Comparison of ENCODE assay signal across 19 cellular contexts in genomic region chr14:24389266-24389855, GRCh38. TPM values are rescaled to one million over a fixed set of nuclear protein-coding genes. Genes with fewer than 3 reads are reported as not detected.
A peak's percentile ranks its signal among the peaks of the same experiment; 100 is the strongest.
DNase-seq lines count a peak whose midpoint lies in the region; ATAC-seq and TF ChIP-seq lines count a peak whose summit lies in the region.
"Had no signal": no experiment of that assay in that cellular context is flagged by ENCODE, and none has a peak within 500 bp of the region (broad histone marks: within the 10 kb centered on the region; RNA-seq: fewer than 3 reads in every experiment).

No MANE protein-coding gene starts in this region.

- no peak overlapping the region for H4K8ac ChIP-seq in mesendoderm (ENCODE audit: low read depth, low read length)

- H3K9ac ChIP-seq in mesendoderm (ENCODE audit: low read length): no peak overlapping the region

- no peak overlapping the region for H4K5ac ChIP-seq in mesendoderm (ENCODE audit: low read length)

- H3K27me3 Mint-ChIP-seq in activated CD4-positive, alpha-beta T cell treated with anti-CD3 and anti-CD28 coated beads for 36 hours: peaks cover 12% of the 10 kb centered on the region

- no CpG with 5 or more reads among the region's 10 CpGs for WGBS in mesendoderm (ENCODE audit: extremely low coverage, insufficient coverage, low lambda C conversion rate)

- H3K4me3 Mint-ChIP-seq in activated CD4-positive, alpha-beta T cell treated with anti-CD3 and anti-CD28 coated beads for 36 hours: no peak overlapping the region
- H3K4me3 Mint-ChIP-seq: activated CD4-positive, alpha-beta T cell treated with anti-CD3 and anti-CD28 coated beads, Interleukin-2, amount 10 ng/mL, durations not matched to agents 7 days and 5 days; CD4-positive, alpha-beta memory T cell; natural killer cell; stimulated activated naive CD8-positive, alpha-beta T cell treated with anti-CD3 and anti-CD28 coated beads, Interleukin-15, Interleukin-2, amounts not matched to agents 100 ng/mL and 50 ng/mL, for 24 hours had no signal

- H2AK5ac ChIP-seq in mesendoderm (ENCODE audit: low read length): no peak overlapping the region

- intact Hi-C loops in activated CD4-positive, alpha-beta T cell treated with anti-CD3 and anti-CD28 coated beads for 36 hours (cut with DNase I, micrococcal nuclease): no loop called here

- no peaks in the 10 kb centered on the region for H3K79me2 ChIP-seq in mesendoderm (ENCODE audit: control insufficient read depth, insufficient read depth, low read length)

- no peak for ATAC-seq in HG02763 (IDR thresholded peaks at IDR 0.05; ENCODE audit: unreplicated experiment)
- ATAC-seq in activated CD4-positive, alpha-beta T cell treated with anti-CD3 and anti-CD28 coated beads for 36 hours: no peak
- ATAC-seq: natural killer cell had no signal

- no peak overlapping the region for H2BK5ac ChIP-seq in mesendoderm (ENCODE audit: low read length)

- no peak overlapping the region for H3K18ac ChIP-seq in mesendoderm (ENCODE audit: low read length)

- no peaks in the 10 kb centered on the region for H3K4me1 Mint-ChIP-seq in activated CD4-positive, alpha-beta T cell treated with anti-CD3 and anti-CD28 coated beads for 36 hours
- H3K4me1 Mint-ChIP-seq: activated CD4-positive, alpha-beta T cell treated with anti-CD3 and anti-CD28 coated beads, Interleukin-2, amount 10 ng/mL, durations not matched to agents 7 days and 5 days; CD4-positive, alpha-beta memory T cell; natural killer cell had no signal

- H3K27me3 ChIP-seq in SJCRH30: no peaks in the 10 kb centered on the region
- no peaks in the 10 kb centered on the region for H3K27me3 ChIP-seq in mesendoderm (ENCODE audit: insufficient read depth, low read length, poor library complexity)

- no peaks in the 10 kb centered on the region for H3K79me1 ChIP-seq in mesendoderm (ENCODE audit: low read length)

- H3K36me3 ChIP-seq in SJCRH30: no peaks in the 10 kb centered on the region
- no peaks in the 10 kb centered on the region for H3K36me3 ChIP-seq in mesendoderm (ENCODE audit: control insufficient read depth, insufficient read depth, low read length)

- H3K4ac ChIP-seq in mesendoderm (ENCODE audit: low read depth, low read length): no peak overlapping the region

- H3K4me1 ChIP-seq in SJCRH30: peaks cover 23% of the 10 kb centered on the region
- H3K4me1 ChIP-seq in mesendoderm (ENCODE audit: control insufficient read depth, low read depth, low read length): no peaks in the 10 kb centered on the region

- DNase-seq in EL (peak; percentile 31), SJCRH30 (peak; percentile 62 to 83), fibroblast of mammary gland (ENCODE audit: low read depth) (peak; percentile 46), mesendoderm (peak; percentile 37), HUDEP-2 (lab: John Stamatoyannopoulos, UW; ENCODE audit: unreplicated experiment in 76 of 76) (no peak), islet precursor cell (no peak)
- no peak for DNase-seq in activated CD4-positive, alpha-beta T cell treated with anti-CD3 and anti-CD28 coated beads for 36 hours
- DNase-seq: activated CD4-positive, alpha-beta T cell treated with anti-CD3 and anti-CD28 coated beads, Interleukin-2, amount 10 ng/mL, durations not matched to agents 7 days and 5 days; activated naive CD4-positive, alpha-beta T cell treated with Interleukin-2 at 50 U/mL for 16 hours; CD4-positive, alpha-beta memory T cell; DMS79 treated with DMSO at 0.1 percent for 48 hours; natural killer cell; NCI-H1694; NCI-H446 treated with DMSO at 0.1 percent for 48 hours; stimulated activated CD4-positive, alpha-beta T cell treated with anti-CD3 and anti-CD28 coated beads, Interleukin-15, amount 100 ng/mL, for 24 hours had no signal

- H3K27ac Mint-ChIP-seq in activated CD4-positive, alpha-beta T cell treated with anti-CD3 and anti-CD28 coated beads for 36 hours: no peak overlapping the region
- H3K27ac Mint-ChIP-seq: activated CD4-positive, alpha-beta T cell treated with anti-CD3 and anti-CD28 coated beads, Interleukin-2, amount 10 ng/mL, durations not matched to agents 7 days and 5 days; CD4-positive, alpha-beta memory T cell; natural killer cell; stimulated activated naive CD8-positive, alpha-beta T cell treated with anti-CD3 and anti-CD28 coated beads, Interleukin-15, Interleukin-2, amounts not matched to agents 100 ng/mL and 50 ng/mL, for 24 hours had no signal

- no peak overlapping the region for H2BK120ac ChIP-seq in mesendoderm (ENCODE audit: low read depth, low read length)

- CTCF ChIA-PET in activated CD4-positive, alpha-beta T cell treated with anti-CD3 and anti-CD28 coated beads for 36 hours (lab: Charles Lee): interaction anchor here (0.9 kb wide), 1 partner anchor 48 kb away, joined by 4 read pairs; no protein-coding TSS in a partner anchor

- H3K56ac ChIP-seq in mesendoderm (ENCODE audit: low read length): no peak overlapping the region

- POLR2A ChIA-PET in activated CD4-positive, alpha-beta T cell treated with anti-CD3 and anti-CD28 coated beads for 36 hours (lab: Charles Lee): no interaction called here

- H3K27ac ChIP-seq in SJCRH30 (peak overlapping the region; percentile 85), mesendoderm (ENCODE audit: low read depth, low read length) (no peak overlapping the region)

- H3K4me3 ChIP-seq in SJCRH30 (peak overlapping the region; percentile 42), fibroblast of mammary gland (ENCODE audit: control insufficient read depth, low read depth, low read length) (no peak overlapping the region), mesendoderm (ENCODE audit: low read length) (no peak overlapping the region)
- H3K4me3 ChIP-seq: lung had no signal

- no peak overlapping the region for H3K4me2 ChIP-seq in mesendoderm (ENCODE audit: low read length)

- H3K36me3 Mint-ChIP-seq in activated CD4-positive, alpha-beta T cell treated with anti-CD3 and anti-CD28 coated beads for 36 hours (ENCODE audit: low read depth): no peaks in the 10 kb centered on the region
- H3K36me3 Mint-ChIP-seq: brain; CD4-positive, alpha-beta memory T cell; natural killer cell had no signal

- no peak overlapping the region for H3K23ac ChIP-seq in mesendoderm (ENCODE audit: low read length)

- no peak overlapping the region for H2BK15ac ChIP-seq in mesendoderm (replicated peaks; ENCODE audit: low read depth)

- TF ChIP-seq CTCF in fibroblast of mammary gland (conservative IDR thresholded peaks at IDR 0.05; ENCODE audit: control insufficient read depth, insufficient read depth, low read depth, low read length): no peak

- H3K9me3 ChIP-seq in SJCRH30 (replicated peaks): no peaks in the 10 kb centered on the region

- no peaks in the 10 kb centered on the region for H3K9me3 Mint-ChIP-seq in activated CD4-positive, alpha-beta T cell treated with anti-CD3 and anti-CD28 coated beads for 36 hours (ENCODE audit: low read depth)
- H3K9me3 Mint-ChIP-seq: activated CD4-positive, alpha-beta T cell treated with anti-CD3 and anti-CD28 coated beads, Interleukin-2, amount 10 ng/mL, durations not matched to agents 7 days and 5 days; brain; CD4-positive, alpha-beta memory T cell; natural killer cell; stimulated activated naive CD8-positive, alpha-beta T cell treated with anti-CD3 and anti-CD28 coated beads, Interleukin-15, Interleukin-2, amounts not matched to agents 100 ng/mL and 50 ng/mL, for 24 hours had no signal

RNA-seq across cellular contexts. Expression of gene NYNRIN, which starts 9.4 kb away (rescaled TPM):
- total RNA-seq in SJCRH30 (2014; rRNA removed; shearing (Covaris generic)): 11.9 and 12.1 TPM in 2 replicates
- polyA plus RNA-seq in mesendoderm (2013, experiment 1 of 2): 4.0 TPM
- polyA plus RNA-seq in mesendoderm (2013, experiment 2 of 2): 3.9 TPM
- total RNA-seq in activated CD4-positive, alpha-beta T cell treated with anti-CD3 and anti-CD28 coated beads for 36 hours: under 1 TPM; 0.07 to 0.16 TPM

RNA-seq across cellular contexts. Expression of gene NFATC4, which starts 21.4 kb away (rescaled TPM):
- total RNA-seq in SJCRH30 (2014; rRNA removed; shearing (Covaris generic)): 33.3 and 39.3 TPM in 2 replicates
- 5.9 TPM for polyA plus RNA-seq in mesendoderm (2013, experiment 1 of 2)
- 5.1 TPM for polyA plus RNA-seq in mesendoderm (2013, experiment 2 of 2)
- under 1 TPM; 0.11 to 0.30 TPM for total RNA-seq in activated CD4-positive, alpha-beta T cell treated with anti-CD3 and anti-CD28 coated beads for 36 hours
- total RNA-seq: activated CD4-positive, alpha-beta T cell treated with anti-CD3 and anti-CD28 coated beads, Interleukin-2, amount 10 ng/mL, durations not matched to agents 7 days and 5 days; CD4-positive, alpha-beta memory T cell; natural killer cell had no signal
- polyA plus RNA-seq: CD4-positive, alpha-beta memory T cell had no signal

RNA-seq across cellular contexts. Expression of gene CBLN3, which starts 40.1 kb away (rescaled TPM):
- 0.05 and 0.12 TPM in 2 replicates for total RNA-seq in SJCRH30 (2014; rRNA removed; shearing (Covaris generic))
- 0.20 TPM for polyA plus RNA-seq in mesendoderm (2013, experiment 1 of 2)
- polyA plus RNA-seq in mesendoderm (2013, experiment 2 of 2): 0.22 TPM
- 10 to 100 TPM; 11.6 to 12.2 TPM for total RNA-seq in activated CD4-positive, alpha-beta T cell treated with anti-CD3 and anti-CD28 coated beads for 36 hours

RNA-seq across cellular contexts. Expression of gene KHNYN, which starts 40.4 kb away (rescaled TPM):
- total RNA-seq in SJCRH30 (2014; rRNA removed; shearing (Covaris generic)): 5.9 and 6.0 TPM in 2 replicates
- polyA plus RNA-seq in mesendoderm (2013, experiment 1 of 2): 6.0 TPM
- polyA plus RNA-seq in mesendoderm (2013, experiment 2 of 2): 6.3 TPM
- total RNA-seq in activated CD4-positive, alpha-beta T cell treated with anti-CD3 and anti-CD28 coated beads for 36 hours: 10 to 100 TPM; 50.6 to 58.1 TPM

RNA-seq across cellular contexts. Expression of gene RIPK3, which starts 49.6 kb away (rescaled TPM):
- not detected in 2 replicates for total RNA-seq in SJCRH30 (2014; rRNA removed; shearing (Covaris generic))
- polyA plus RNA-seq in mesendoderm (2013, experiment 1 of 2): 0.04 TPM
- polyA plus RNA-seq in mesendoderm (2013, experiment 2 of 2): 0.11 TPM
- total RNA-seq in activated CD4-positive, alpha-beta T cell treated with anti-CD3 and anti-CD28 coated beads for 36 hours: 1 to 10 TPM; 8.9 to 9.4 TPM

Comparison
In these comparisons a context has a peak if more than half of its experiments do, and no peak if none do; other contexts are left out.
1. DNase-seq: peak in EL (single experiment), SJCRH30 (2 of 2), fibroblast of mammary gland (single experiment) and mesendoderm (single experiment); none in HUDEP-2 (0 of 76), islet precursor cell (single experiment) and activated CD4-positive, alpha-beta T cell treated with anti-CD3 and anti-CD28 coated beads for 36 hours (single experiment).
2. RNA of gene NYNRIN, which starts 9.4 kb away (total RNA-seq): 11.9 to 12.1 TPM in SJCRH30; 0.07 to 0.16 TPM in activated CD4-positive, alpha-beta T cell treated with anti-CD3 and anti-CD28 coated beads for 36 hours; every median in the first group is over 10 times any median in the second.
3. RNA of gene NFATC4, which starts 21.4 kb away (total RNA-seq): 33.3 to 39.3 TPM in SJCRH30; 0.11 to 0.30 TPM in activated CD4-positive, alpha-beta T cell treated with anti-CD3 and anti-CD28 coated beads for 36 hours; every median in the first group is over 10 times any median in the second.
4. RNA of gene CBLN3, which starts 40.1 kb away (total RNA-seq): 11.6 to 12.2 TPM in activated CD4-positive, alpha-beta T cell treated with anti-CD3 and anti-CD28 coated beads for 36 hours; 0.05 to 0.12 TPM in SJCRH30; every median in the first group is over 10 times any median in the second.